8 cellular contexts compared by ENCODE assay signal in genomic region chr2:178914259-178914849, GRCh38.
DNase-seq lines count a peak whose midpoint lies in the region; ATAC-seq, FAIRE-seq and TF ChIP-seq lines count a peak whose summit lies in the region.

No MANE protein-coding gene starts in this region.

- H3K36me3 ChIP-seq in SJSA1, result no peaks in the 10 kb centered on the region
- no peaks in the 10 kb centered on the region for H3K36me3 ChIP-seq in parathyroid adenoma (ENCODE audit: control insufficient read depth, insufficient read depth, low read length)
- H3K36me3 ChIP-seq in upper lobe of left lung, result no peaks in the 10 kb centered on the region

- H3K27me3 ChIP-seq in SJSA1 (replicated peaks) (no peaks in the 10 kb centered on the region), parathyroid adenoma (ENCODE audit: control insufficient read depth, insufficient read depth, low read length) (no peaks in the 10 kb centered on the region), upper lobe of left lung (no peaks in the 10 kb centered on the region)

- ATAC-seq in upper lobe of left lung (ENCODE audit: low FRiP score in 2 of 2), result peak; percentile 93 to 94

- DNase-seq in H4 (ENCODE audit: low spot score) (peak; percentile 79), LNCaP clone FGC (ENCODE audit: low read depth) (peak; percentile 63), SJSA1 (ENCODE audit: low read depth in 1 of 2, low spot score in 2 of 2) (peak; percentile 49 to 64), globus pallidus (ENCODE audit: low spot score) (peak; percentile 79), upper lobe of left lung (peak in 1 of 2 donors; percentile 86)
- peak; percentile 39 for DNase-seq in activated gamma-delta T cell treated with anti-CD3 and anti-CD28 coated beads, Interleukin-2, amount 50 U/mL, for 16 hours (ENCODE audit: low read depth)

- no peak overlapping the region for H3K4me3 ChIP-seq in LNCaP clone FGC (ENCODE audit: low read depth, low read length)
- no peak overlapping the region for H3K4me3 ChIP-seq in SJSA1
- H3K4me3 ChIP-seq in parathyroid adenoma (ENCODE audit: low read depth, low read length), result no peak overlapping the region
- H3K4me3 ChIP-seq in upper lobe of left lung, result no peak overlapping the region

- no peak for TF ChIP-seq EP300 in upper lobe of left lung (IDR thresholded peaks at IDR 0.05)

- H3K79me2 ChIP-seq in parathyroid adenoma, result no peaks in the 10 kb centered on the region

- no peak overlapping the region for H3K9ac ChIP-seq in parathyroid adenoma

- TF ChIP-seq CTCF in LNCaP clone FGC (IDR thresholded peaks at IDR 0.05; ENCODE audit: control insufficient read depth, extremely low read depth, insufficient read depth) (peak; percentile 89), parathyroid adenoma (IDR thresholded peaks at IDR 0.05) (peak; percentile 63), upper lobe of left lung (IDR thresholded peaks at IDR 0.05) (peak; percentile 59 to 82 (median 66))

- H3K9me3 ChIP-seq in SJSA1 (replicated peaks), result no peaks in the 10 kb centered on the region
- no peaks in the 10 kb centered on the region for H3K9me3 ChIP-seq in parathyroid adenoma (ENCODE audit: control insufficient read depth, low read length)
- no peaks in the 10 kb centered on the region for H3K9me3 ChIP-seq in upper lobe of left lung

- H3K27ac ChIP-seq in SJSA1 (no peak overlapping the region), parathyroid adenoma (no peak overlapping the region), upper lobe of left lung (no peak overlapping the region)

- TF ChIP-seq POLR2A in upper lobe of left lung (IDR thresholded peaks at IDR 0.05), result no peak

- H2AFZ ChIP-seq in parathyroid adenoma, result no peak overlapping the region

- FAIRE-seq in G401.6 (lab: Jason Lieb, UNC), result peak; percentile 83

- WGBS in upper lobe of left lung, 2 donors, result 17 to 27% methylated on average over 4 of the region's 4 CpGs

- no peak overlapping the region for H3K4me2 ChIP-seq in parathyroid adenoma (ENCODE audit: low read length)

- H3K4me1 ChIP-seq in SJSA1 (replicated peaks), result no peaks in the 10 kb centered on the region
- H3K4me1 ChIP-seq in parathyroid adenoma, result no peaks in the 10 kb centered on the region
- H3K4me1 ChIP-seq in upper lobe of left lung, result peaks cover 0 to 6% (median 2%) of the 10 kb centered on the region in 4 donors
